In genomic region chrX:17680732-17681413, GRCh38 we compare ENCODE assay signal across 22 cellular contexts. TPM values are rescaled to one million over a fixed set of nuclear protein-coding genes. Genes with fewer than 3 reads are reported as not detected.
DNase-seq lines count a peak whose midpoint lies in the region; ATAC-seq and TF ChIP-seq lines count a peak whose summit lies in the region.
"Had no signal": no experiment of that assay in that cellular context is flagged by ENCODE, and none has a peak within 500 bp of the region (broad histone marks: within the 10 kb centered on the region; RNA-seq: fewer than 3 reads in every experiment).

No MANE protein-coding gene starts in this region.

- H3K4me1 ChIP-seq in GM23248 (ENCODE audit: insufficient read depth) (peaks cover 4% of the 10 kb centered on the region; the same call in 1 of the 2 replicates), uterus (no peaks in the 10 kb centered on the region)

- H3K79me2 ChIP-seq in GM23248 (ENCODE audit: insufficient read depth), result no peaks in the 10 kb centered on the region

- H3F3A ChIP-seq in GM23248 (ENCODE audit: insufficient read depth), result no peaks in the 10 kb centered on the region

- H3K27ac ChIP-seq in GM23248 (no peak overlapping the region), uterus (no peak overlapping the region)
- H3K27ac ChIP-seq: HL-60, tibial nerve had no signal

- no peaks in the 10 kb centered on the region for H3K9me2 ChIP-seq in GM23248 (ENCODE audit: insufficient read depth)

- ATAC-seq in SK-N-SH treated with all-trans-retinoic acid at 6 μM for 48 hours (peak; percentile 26; the same call in 1 of the 3 replicates), GM18505 (IDR thresholded peaks at IDR 0.05; ENCODE audit: unreplicated experiment) (no peak)
- ATAC-seq: activated CD8-positive, alpha-beta T cell treated with anti-CD3 and anti-CD28 coated beads, Interleukin-2, amount 10 ng/mL, durations not matched to agents 7 days and 5 days; esophagus mucosa; HepG2 had no signal

- H3K9ac ChIP-seq in GM23248, result no peak overlapping the region

- DNase-seq in AG10803 (ENCODE audit: low read depth), result peak; percentile 40
- peak; percentile 45 for DNase-seq in GM23248
- DNase-seq in fibroblast of villous mesenchyme (ENCODE audit: low read depth), result peak; percentile 3
- DNase-seq in uterus, result no peak
- no peak for DNase-seq in mesenteric fat pad (ENCODE audit: low spot score)
- no peak for DNase-seq in stimulated activated naive CD4-positive, alpha-beta T cell (lab: John Stamatoyannopoulos, UW)
- DNase-seq: activated CD8-positive, alpha-beta T cell treated with anti-CD3 and anti-CD28 coated beads, Interleukin-2, amount 10 ng/mL, durations not matched to agents 7 days and 5 days; activated effector memory CD4-positive, alpha-beta T cell treated with Interleukin-2 at 50 U/mL for 16 hours; activated T-cell treated with anti-CD3 and anti-CD28 coated beads for 4 hours; DMS79 treated with DMSO at 0.1 percent for 48 hours; effector CD8-positive, alpha-beta T cell; NCI-H2081; NCI-H774; SHP77; stimulated activated CD4-positive, alpha-beta T cell treated with anti-CD3 and anti-CD28 coated beads, Interleukin-15, amount 100 ng/mL, for 24 hours; T-helper 1 cell had no signal

- H3K36me3 ChIP-seq in GM23248 (ENCODE audit: low read depth) (no peaks in the 10 kb centered on the region), uterus (no peaks in the 10 kb centered on the region)
- H3K36me3 ChIP-seq: tibial nerve had no signal

- no peaks in the 10 kb centered on the region for H3K9me3 ChIP-seq in GM23248 (ENCODE audit: low read depth)
- H3K9me3 ChIP-seq in uterus, result no peaks in the 10 kb centered on the region
- H3K9me3 ChIP-seq: tibial nerve had no signal

- 7 to 17% methylated on average over 1 of the region's 1 CpG for WGBS in GM23248 (ENCODE audit: low coverage in 1 of 2, low lambda C conversion rate in 2 of 2, missing lambda C conversion rate in 2 of 2), 2 experiments

- intact Hi-C loops in uterus (cut with DNase I; ENCODE audit: low total_unique reads), result no loop called here

- H3K4me3 ChIP-seq in AG10803 (ENCODE audit: low read length) (no peak overlapping the region), GM23248 (no peak overlapping the region), fibroblast of villous mesenchyme (ENCODE audit: low read depth, low read length) (no peak overlapping the region), uterus (no peak overlapping the region)
- H3K4me3 ChIP-seq: tibial nerve had no signal

- H3K27me3 ChIP-seq in GM23248 (replicated peaks; ENCODE audit: insufficient read depth) (no peaks in the 10 kb centered on the region), uterus (no peaks in the 10 kb centered on the region)
- H3K27me3 ChIP-seq: tibial nerve had no signal

- no peak overlapping the region for H2AFZ ChIP-seq in GM23248

- no peak overlapping the region for H3K4me2 ChIP-seq in GM23248 (ENCODE audit: unreplicated experiment)

- TF ChIP-seq CTCF in AG10803 (conservative IDR thresholded peaks at IDR 0.05; ENCODE audit: low read length) (no peak), fibroblast of villous mesenchyme (IDR thresholded peaks at IDR 0.05; ENCODE audit: insufficient read depth, low read depth, low read length) (no peak), uterus (IDR thresholded peaks at IDR 0.05) (no peak)

- TF ChIP-seq POLR2A in uterus (IDR thresholded peaks at IDR 0.05), result no peak
- no peak for TF ChIP-seq POLR2A in GM18505 (IDR thresholded peaks at IDR 0.05; ENCODE audit: borderline replicate concordance, extremely low read depth, insufficient read depth, insufficient read length)

- in situ Hi-C loops in GM23248 (cut with MboI), result loop anchor here (10.0 kb wide), 1 partner anchor 436 kb away; no protein-coding TSS in a partner anchor

- H4K20me1 ChIP-seq in GM23248 (ENCODE audit: insufficient read depth), result no peaks in the 10 kb centered on the region

TF ChIP-seq in SK-N-SH treated with all-trans-retinoic acid at 6 μM for 48 hours, 23 proteins besides CTCF, POLR2A, EP300 and RAD21 (continues in another document):
- TF ChIP-seq ZNF8 (CRISPR knock-in tag; IDR thresholded peaks at IDR 0.05) (no peak), ARNTL (CRISPR knock-in tag; IDR thresholded peaks at IDR 0.05; ENCODE audit: borderline replicate concordance, low read depth) (no peak), ZFP3 (CRISPR knock-in tag; IDR thresholded peaks at IDR 0.05) (no peak), CSDC2 (CRISPR knock-in tag; IDR thresholded peaks at IDR 0.05) (no peak), CREB5 (CRISPR knock-in tag; IDR thresholded peaks at IDR 0.05; ENCODE audit: low read depth) (no peak), ISL1 (CRISPR knock-in tag; IDR thresholded peaks at IDR 0.05) (no peak), ZNF565 (CRISPR knock-in tag; conservative IDR thresholded peaks at IDR 0.05; ENCODE audit: low read depth) (no peak), ZNF70 (CRISPR knock-in tag; IDR thresholded peaks at IDR 0.05) (no peak), RARB (CRISPR knock-in tag; IDR thresholded peaks at IDR 0.05) (no peak), TCF4 (CRISPR knock-in tag; IDR thresholded peaks at IDR 0.05; ENCODE audit: borderline replicate concordance) (no peak), GLIS3 (CRISPR knock-in tag; IDR thresholded peaks at IDR 0.05) (no peak), ZC3H10 (CRISPR knock-in tag; IDR thresholded peaks at IDR 0.05) (no peak), ZFP30 (CRISPR knock-in tag; IDR thresholded peaks at IDR 0.05) (no peak)
- TF ChIP-seq, protein P1, sequence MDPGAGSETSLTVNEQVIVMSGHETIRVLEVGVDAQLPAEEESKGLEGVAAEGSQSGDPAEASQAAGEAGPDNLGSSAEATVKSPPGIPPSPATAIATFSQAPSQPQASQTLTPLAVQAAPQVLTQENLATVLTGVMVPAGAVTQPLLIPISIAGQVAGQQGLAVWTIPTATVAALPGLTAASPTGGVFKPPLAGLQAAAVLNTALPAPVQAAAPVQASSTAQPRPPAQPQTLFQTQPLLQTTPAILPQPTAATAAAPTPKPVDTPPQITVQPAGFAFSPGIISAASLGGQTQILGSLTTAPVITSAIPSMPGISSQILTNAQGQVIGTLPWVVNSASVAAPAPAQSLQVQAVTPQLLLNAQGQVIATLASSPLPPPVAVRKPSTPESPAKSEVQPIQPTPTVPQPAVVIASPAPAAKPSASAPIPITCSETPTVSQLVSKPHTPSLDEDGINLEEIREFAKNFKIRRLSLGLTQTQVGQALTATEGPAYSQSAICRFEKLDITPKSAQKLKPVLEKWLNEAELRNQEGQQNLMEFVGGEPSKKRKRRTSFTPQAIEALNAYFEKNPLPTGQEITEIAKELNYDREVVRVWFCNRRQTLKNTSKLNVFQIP (CRISPR knock-in tag; IDR thresholded peaks at IDR 0.05; ENCODE audit: borderline replicate concordance, low read depth), result no peak
- TF ChIP-seq, protein P2, sequence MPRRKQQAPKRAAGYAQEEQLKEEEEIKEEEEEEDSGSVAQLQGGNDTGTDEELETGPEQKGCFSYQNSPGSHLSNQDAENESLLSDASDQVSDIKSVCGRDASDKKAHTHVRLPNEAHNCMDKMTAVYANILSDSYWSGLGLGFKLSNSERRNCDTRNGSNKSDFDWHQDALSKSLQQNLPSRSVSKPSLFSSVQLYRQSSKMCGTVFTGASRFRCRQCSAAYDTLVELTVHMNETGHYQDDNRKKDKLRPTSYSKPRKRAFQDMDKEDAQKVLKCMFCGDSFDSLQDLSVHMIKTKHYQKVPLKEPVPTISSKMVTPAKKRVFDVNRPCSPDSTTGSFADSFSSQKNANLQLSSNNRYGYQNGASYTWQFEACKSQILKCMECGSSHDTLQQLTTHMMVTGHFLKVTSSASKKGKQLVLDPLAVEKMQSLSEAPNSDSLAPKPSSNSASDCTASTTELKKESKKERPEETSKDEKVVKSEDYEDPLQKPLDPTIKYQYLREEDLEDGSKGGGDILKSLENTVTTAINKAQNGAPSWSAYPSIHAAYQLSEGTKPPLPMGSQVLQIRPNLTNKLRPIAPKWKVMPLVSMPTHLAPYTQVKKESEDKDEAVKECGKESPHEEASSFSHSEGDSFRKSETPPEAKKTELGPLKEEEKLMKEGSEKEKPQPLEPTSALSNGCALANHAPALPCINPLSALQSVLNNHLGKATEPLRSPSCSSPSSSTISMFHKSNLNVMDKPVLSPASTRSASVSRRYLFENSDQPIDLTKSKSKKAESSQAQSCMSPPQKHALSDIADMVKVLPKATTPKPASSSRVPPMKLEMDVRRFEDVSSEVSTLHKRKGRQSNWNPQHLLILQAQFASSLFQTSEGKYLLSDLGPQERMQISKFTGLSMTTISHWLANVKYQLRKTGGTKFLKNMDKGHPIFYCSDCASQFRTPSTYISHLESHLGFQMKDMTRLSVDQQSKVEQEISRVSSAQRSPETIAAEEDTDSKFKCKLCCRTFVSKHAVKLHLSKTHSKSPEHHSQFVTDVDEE (CRISPR knock-in tag; IDR thresholded peaks at IDR 0.05), result no peak
- TF ChIP-seq, protein P3, sequence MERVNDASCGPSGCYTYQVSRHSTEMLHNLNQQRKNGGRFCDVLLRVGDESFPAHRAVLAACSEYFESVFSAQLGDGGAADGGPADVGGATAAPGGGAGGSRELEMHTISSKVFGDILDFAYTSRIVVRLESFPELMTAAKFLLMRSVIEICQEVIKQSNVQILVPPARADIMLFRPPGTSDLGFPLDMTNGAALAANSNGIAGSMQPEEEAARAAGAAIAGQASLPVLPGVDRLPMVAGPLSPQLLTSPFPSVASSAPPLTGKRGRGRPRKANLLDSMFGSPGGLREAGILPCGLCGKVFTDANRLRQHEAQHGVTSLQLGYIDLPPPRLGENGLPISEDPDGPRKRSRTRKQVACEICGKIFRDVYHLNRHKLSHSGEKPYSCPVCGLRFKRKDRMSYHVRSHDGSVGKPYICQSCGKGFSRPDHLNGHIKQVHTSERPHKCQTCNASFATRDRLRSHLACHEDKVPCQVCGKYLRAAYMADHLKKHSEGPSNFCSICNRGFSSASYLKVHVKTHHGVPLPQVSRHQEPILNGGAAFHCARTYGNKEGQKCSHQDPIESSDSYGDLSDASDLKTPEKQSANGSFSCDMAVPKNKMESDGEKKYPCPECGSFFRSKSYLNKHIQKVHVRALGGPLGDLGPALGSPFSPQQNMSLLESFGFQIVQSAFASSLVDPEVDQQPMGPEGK (CRISPR knock-in tag; IDR thresholded peaks at IDR 0.05; ENCODE audit: borderline replicate concordance), result no peak

RNA-seq across cellular contexts. Expression of gene SCML1, which starts 56.4 kb away (rescaled TPM):
- total RNA-seq in GM23248 (2014; rRNA removed; shearing (Covaris generic)), result 6.6 and 7.5 TPM in 2 replicates
- 8.7 and 10.0 TPM in 2 replicates for polyA plus RNA-seq in GM23248 (2016; fragmentation: Nextera tagmentation; extraction: Ambion mirVana)
- total RNA-seq in fibroblast of villous mesenchyme, result 5.8 and 12.5 TPM in 2 replicates
- 10 to 100 TPM; 14.1 to 40.2 (median 21.7) TPM for total RNA-seq in uterus
- total RNA-seq in mesenteric fat pad, result 15.4 TPM

Comparison
In these comparisons a context has a peak if more than half of its experiments do, and no peak if none do; other contexts are left out.
1. DNase-seq: peak in AG10803 (single experiment), GM23248 (single experiment) and fibroblast of villous mesenchyme (single experiment); none in uterus (0 of 2), mesenteric fat pad (single experiment) and stimulated activated naive CD4-positive, alpha-beta T cell (0 of 6).